In genomic region chr4:24781999-24782745, GRCh38 we compare ENCODE assay signal across 15 cellular contexts. TPM values are rescaled to one million over a fixed set of nuclear protein-coding genes. Genes with fewer than 3 reads are reported as not detected.
DNase-seq lines count a peak whose midpoint lies in the region; ATAC-seq and TF ChIP-seq lines count a peak whose summit lies in the region.
"Had no signal": no experiment of that assay in that cellular context is flagged by ENCODE, and none has a peak within 500 bp of the region (broad histone marks: within the 10 kb centered on the region; RNA-seq: fewer than 3 reads in every experiment).

No MANE protein-coding gene starts in this region.

- H3K4me3 Mint-ChIP-seq in HFFc6 = peak overlapping the region; percentile 3; the same call in 1 of the 2 replicates
- H3K4me3 Mint-ChIP-seq: activated naive CD8-positive, alpha-beta T cell had no signal

- H3K4me1 ChIP-seq in sigmoid colon (peaks cover 0 to 35% (median 15%) of the 10 kb centered on the region in 4 donors), foreskin keratinocyte (no peaks in the 10 kb centered on the region), upper lobe of right lung (no peaks in the 10 kb centered on the region)

- no peaks in the 10 kb centered on the region; the same call in 1 of the 2 replicates for H3K27me3 Mint-ChIP-seq in HFFc6 (ENCODE audit: insufficient read depth)

- H3K27me3 ChIP-seq in sigmoid colon = no peaks in the 10 kb centered on the region
- H3K27me3 ChIP-seq in foreskin keratinocyte = peaks cover 5% of the 10 kb centered on the region
- H3K27me3 ChIP-seq in upper lobe of right lung = no peaks in the 10 kb centered on the region
- H3K27me3 ChIP-seq: cardiac muscle cell, upper lobe of left lung had no signal

- H3K9me3 ChIP-seq in sigmoid colon = no peaks in the 10 kb centered on the region
- H3K9me3 ChIP-seq in upper lobe of right lung = no peaks in the 10 kb centered on the region
- H3K9me3 ChIP-seq: upper lobe of left lung had no signal

- no peaks in the 10 kb centered on the region for H3K36me3 Mint-ChIP-seq in HFFc6 (ENCODE audit: low read depth)
- H3K36me3 Mint-ChIP-seq: activated naive CD8-positive, alpha-beta T cell had no signal

- WGBS in sigmoid colon, 2 donors = 13 to 52% methylated on average over 6 of the region's 6 CpGs

- H3K4me3 ChIP-seq in sigmoid colon = no peak overlapping the region
- no peak overlapping the region for H3K4me3 ChIP-seq in upper lobe of right lung
- H3K4me3 ChIP-seq: cardiac muscle cell, upper lobe of left lung had no signal

- H3K36me3 ChIP-seq in sigmoid colon (no peaks in the 10 kb centered on the region), upper lobe of right lung (no peaks in the 10 kb centered on the region)
- H3K36me3 ChIP-seq: cardiac muscle cell, upper lobe of left lung had no signal

- peak; percentile 22 for DNase-seq in HFFc6
- peak; percentile 13 for DNase-seq in dermis blood vessel endothelial cell
- DNase-seq in medulla oblongata (ENCODE audit: extremely low spot score) = peak; percentile 22
- no peak for DNase-seq in sigmoid colon
- DNase-seq in foreskin keratinocyte = no peak
- DNase-seq in cerebellar cortex (ENCODE audit: low spot score) = no peak
- DNase-seq in upper lobe of right lung = no peak
- DNase-seq: AML-193, DMS53, NCI-H2029, upper lobe of left lung had no signal

- no peak for ATAC-seq in foreskin keratinocyte
- no peak for ATAC-seq in upper lobe of right lung
- no peak for ATAC-seq in HG02571 (IDR thresholded peaks at IDR 0.05; ENCODE audit: unreplicated experiment)

- TF ChIP-seq CTCF in HFFc6 (IDR thresholded peaks at IDR 0.05) (no peak), sigmoid colon (IDR thresholded peaks at IDR 0.05) (no peak), foreskin keratinocyte (conservative IDR thresholded peaks at IDR 0.05) (no peak), upper lobe of right lung (IDR thresholded peaks at IDR 0.05) (no peak)

- peak overlapping the region; percentile 17; the same call in 1 of the 2 replicates for H3K27ac Mint-ChIP-seq in HFFc6
- H3K27ac Mint-ChIP-seq: activated naive CD8-positive, alpha-beta T cell had no signal

- H3K27ac ChIP-seq in sigmoid colon (peak overlapping the region; percentile 46 to 82 (median 72)), foreskin keratinocyte (no peak overlapping the region), upper lobe of right lung (no peak overlapping the region)
- H3K27ac ChIP-seq: cardiac muscle cell, upper lobe of left lung had no signal

- peaks cover 63% of the 10 kb centered on the region for H3K4me1 Mint-ChIP-seq in HFFc6 (ENCODE audit: low read depth)

- TF ChIP-seq POLR2A in sigmoid colon (IDR thresholded peaks at IDR 0.05) = no peak

- intact Hi-C loops in sigmoid colon (cut with DNase I) = no loop called here
- intact Hi-C loops in upper lobe of right lung (cut with DNase I) = no loop called here

- H3K9me3 Mint-ChIP-seq in HFFc6 = peaks cover 2% of the 10 kb centered on the region; the same call in 1 of the 2 replicates

- TF ChIP-seq EP300 in sigmoid colon (IDR thresholded peaks at IDR 0.05) = peak in 2 of 4 donors; percentile 24 to 25

RNA-seq across cellular contexts. Expression of gene SOD3, which starts 13.2 kb away (rescaled TPM):
- total RNA-seq in HFFc6 (2021; fragmentation: NEBNext Ultra II Directional; extraction: Animal tissue kit (Norgen Biotek cat#: 25700)) = 10 to 100 TPM; 13.9 to 18.5 (median 16.9) TPM
- total RNA-seq in dermis blood vessel endothelial cell (0.28 TPM in 1 of 2 replicates, not detected in the other), sigmoid colon (100 to 1,000 TPM in 2 of 4 donors, 10 to 100 TPM in 2; 45.3 to 164 (median 95.4) TPM), foreskin keratinocyte (not detected in 2 replicates), upper lobe of right lung (198 TPM)
- polyA plus RNA-seq in sigmoid colon (10 to 100 TPM in 1 of 3 donors, 1 to 10 TPM in 2; 3.2 to 28.9 (median 9.6) TPM), foreskin keratinocyte (0.04 TPM in 1 of 2 replicates, not detected in the other)
- total RNA-seq: MCF 10A had no signal

Comparison
In these comparisons a context has a peak if more than half of its experiments do, and no peak if none do; other contexts are left out.
1. DNase-seq: peak in HFFc6 (single experiment), dermis blood vessel endothelial cell (single experiment) and medulla oblongata (single experiment); none in sigmoid colon (single experiment), foreskin keratinocyte (0 of 2), cerebellar cortex (single experiment) and upper lobe of right lung (single experiment).
2. H3K27ac ChIP-seq: peak in sigmoid colon (4 of 4); none in foreskin keratinocyte (single experiment) and upper lobe of right lung (single experiment).
3. RNA of gene SOD3, which starts 13.2 kb away (total RNA-seq): 198 TPM in upper lobe of right lung (single experiment), 45.3 to 164 TPM in sigmoid colon and 13.9 to 18.5 TPM in HFFc6; not detected in foreskin keratinocyte and 0.28 TPM in dermis blood vessel endothelial cell; every median in the first group is over 10 times any median in the second.